ENCODE assay signal across 27 cellular contexts in genomic region chr4:85274955-85275354, GRCh38.
"Had no signal": no experiment of that assay in that cellular context is flagged by ENCODE, and none has a peak within 500 bp of the region (broad histone marks: within the 10 kb centered on the region; RNA-seq: fewer than 3 reads in every experiment).

No MANE protein-coding gene starts in this region.

- H3K27me3 ChIP-seq: stomach, suprapubic skin, testis, thyroid gland, tibial artery, tibial nerve, transverse colon, upper lobe of left lung, upper lobe of right lung, uterus, vagina had no signal

- H3K4me1 ChIP-seq: stomach, suprapubic skin, testis, thyroid gland, tibial artery, tibial nerve, transverse colon, upper lobe of left lung, upper lobe of right lung, uterus, vagina had no signal

- H3K9me3 ChIP-seq: testis, thoracic aorta, thyroid gland, upper lobe of right lung, uterus, vagina had no signal

- H3K4me3 ChIP-seq: stomach, suprapubic skin, testis, thoracic aorta, thyroid gland, tibial artery, tibial nerve, transverse colon, upper lobe of left lung, upper lobe of right lung, uterus, vagina had no signal

- ATAC-seq: stimulated activated effector memory CD8-positive, alpha-beta T cell treated with anti-CD3 and anti-CD28 coated beads, Interleukin-12 subunit alpha, Interleukin-12 subunit beta, amount 100 ng/mL, for 72 hours; stimulated activated memory B cell treated with anti-CD40 and anti-IgM and Interleukin-4, amounts not matched to agents 10 μg/mL and 1 μg/mL and 100 μg/mL, for 72 hours; stimulated activated naive B cell treated with anti-CD40 and anti-IgM and Interleukin-4, amounts not matched to agents 10 μg/mL and 1 μg/mL and 100 μg/mL, for 72 hours; stimulated activated naive CD8-positive, alpha-beta T cell treated with anti-CD3 and anti-CD28 coated beads, Interleukin-15, amount 100 ng/mL, for 72 hours; stimulated activated naive CD8-positive, alpha-beta T cell treated with anti-CD3 and anti-CD28 coated beads, Interleukin-15, Interleukin-2, amounts not matched to agents 100 U/mL and 50 U/mL, for 24 hours; upper lobe of right lung had no signal

- H3K27ac ChIP-seq: stomach, suprapubic skin, testis, thoracic aorta, thyroid gland, tibial artery, tibial nerve, transverse colon, upper lobe of left lung, upper lobe of right lung, uterus, vagina had no signal

- FAIRE-seq: urothelium cell line had no signal

- H3K36me3 ChIP-seq: stomach, suprapubic skin, thoracic aorta, thyroid gland, tibial artery, tibial nerve, transverse colon, upper lobe of left lung, upper lobe of right lung, uterus, vagina had no signal

- DNase-seq: stimulated activated CD4-positive, alpha-beta T cell treated with anti-CD3 and anti-CD28 coated beads, Interleukin-2, amount 100 ng/mL, for 48 hours; stimulated activated CD4-positive, alpha-beta T cell treated with anti-CD3 and anti-CD28 coated beads, Interleukin-4, amount 100 ng/mL, for 1 hour; stimulated activated CD4-positive, alpha-beta T cell treated with anti-CD3 and anti-CD28 coated beads, Interleukin-4, amount 100 ng/mL, for 24 hours; stimulated activated CD4-positive, alpha-beta T cell treated with anti-CD3 and anti-CD28 coated beads, Interleukin-4, amount 100 ng/mL, for 4 hours; stimulated activated CD8-positive, alpha-beta memory T cell treated with anti-CD3 and anti-CD28 coated beads, Interleukin-4, amount 100 ng/mL, for 48 hours; stimulated activated naive B cell treated with anti-CD40 and anti-IgM and Interleukin-4, amounts not matched to agents 10 μg/mL and 1 μg/mL and 100 μg/mL, for 72 hours; stimulated activated naive CD4-positive, alpha-beta T cell; stimulated activated naive CD4-positive, alpha-beta T cell treated with Interleukin-2 at 50 U/mL for 16 hours; stimulated activated naive CD8-positive, alpha-beta T cell treated with anti-CD3 and anti-CD28 coated beads, Interleukin-15, amount 100 ng/mL, for 72 hours; stimulated activated naive CD8-positive, alpha-beta T cell treated with anti-CD3 and anti-CD28 coated beads, Interleukin-15, Interleukin-2, amounts not matched to agents 100 U/mL and 50 U/mL, for 24 hours; stomach; substantia nigra; testis; thyroid gland; tibial artery; transverse colon; trophoblast cell; upper lobe of left lung; upper lobe of right lung; uterus had no signal
